Comparison of ENCODE assay signal across 18 cellular contexts in genomic region chr6:36523936-36524499, GRCh38. TPM values are rescaled to one million over a fixed set of nuclear protein-coding genes. Genes with fewer than 3 reads are reported as not detected.
DNase-seq lines count a peak whose midpoint lies in the region; ATAC-seq and TF ChIP-seq lines count a peak whose summit lies in the region.
"Had no signal": no experiment of that assay in that cellular context is flagged by ENCODE, and none has a peak within 500 bp of the region (broad histone marks: within the 10 kb centered on the region; RNA-seq: fewer than 3 reads in every experiment).

No MANE protein-coding gene starts in this region.

- peaks cover 9% of the 10 kb centered on the region for H3K4me1 ChIP-seq in effector memory CD4-positive, alpha-beta T cell (ENCODE audit: control insufficient read depth, insufficient read depth, low read length, poor library complexity, severe bottlenecking)

- H3K4me3 Mint-ChIP-seq in activated CD8-positive, alpha-beta T cell treated with anti-CD3 and anti-CD28 coated beads for 36 hours, result no peak overlapping the region
- H3K4me3 Mint-ChIP-seq in activated CD8-positive, alpha-beta T cell treated with anti-CD3 and anti-CD28 coated beads, Interleukin-2, amount 10 ng/mL, durations not matched to agents 7 days and 5 days, result no peak overlapping the region
- H3K4me3 Mint-ChIP-seq in T-cell, result no peak overlapping the region
- H3K4me3 Mint-ChIP-seq in mesothelial cell of epicardium, result no peak overlapping the region

- H3K27ac Mint-ChIP-seq in activated CD8-positive, alpha-beta T cell treated with anti-CD3 and anti-CD28 coated beads for 36 hours, result peak overlapping the region; percentile 27
- H3K27ac Mint-ChIP-seq in activated CD8-positive, alpha-beta T cell treated with anti-CD3 and anti-CD28 coated beads, Interleukin-2, amount 10 ng/mL, durations not matched to agents 7 days and 5 days, result no peak overlapping the region
- peak overlapping the region; percentile 34 to 44 for H3K27ac Mint-ChIP-seq in T-cell
- H3K27ac Mint-ChIP-seq in mesothelial cell of epicardium, result peak overlapping the region; percentile 47

- no peak overlapping the region for H3K4me3 ChIP-seq in effector memory CD4-positive, alpha-beta T cell (ENCODE audit: insufficient read depth, low read depth, low read length, poor library complexity, severe bottlenecking)
- H3K4me3 ChIP-seq: PC-9 had no signal

- POLR2A ChIA-PET in activated CD8-positive, alpha-beta T cell treated with anti-CD3 and anti-CD28 coated beads for 36 hours (lab: Charles Lee), result no interaction called here
- POLR2A ChIA-PET in activated CD8-positive, alpha-beta T cell treated with anti-CD3 and anti-CD28 coated beads, Interleukin-2, amount 10 ng/mL, durations not matched to agents 7 days and 5 days (lab: Charles Lee), result interaction anchor here (1.1 kb wide), 1 partner anchor 13 kb away, joined by 3 read pairs; no protein-coding TSS in a partner anchor
- POLR2A ChIA-PET in T-cell (lab: Charles Lee), result interaction anchor here in 1 of 2 donors (0.7 kb wide), 1 partner anchor 40 kb away, joined by 5 read pairs; no protein-coding TSS in a partner anchor

- no peak for ATAC-seq in activated CD8-positive, alpha-beta T cell treated with anti-CD3 and anti-CD28 coated beads for 36 hours
- ATAC-seq in activated CD8-positive, alpha-beta T cell treated with anti-CD3 and anti-CD28 coated beads, Interleukin-2, amount 10 ng/mL, durations not matched to agents 7 days and 5 days, result no peak
- ATAC-seq in T-cell (replicated peaks in 1 of 4) (no peak), GM19395 (IDR thresholded peaks at IDR 0.05; ENCODE audit: unreplicated experiment) (no peak)

- H3K27ac ChIP-seq in effector memory CD4-positive, alpha-beta T cell (ENCODE audit: insufficient read depth, low read length, poor library complexity, severe bottlenecking), result peak overlapping the region; percentile 2
- H3K27ac ChIP-seq: PC-9, RWPE1 had no signal

- no peaks in the 10 kb centered on the region for H3K27me3 ChIP-seq in effector memory CD4-positive, alpha-beta T cell (replicated peaks; ENCODE audit: control insufficient read depth, insufficient read depth, low read length, poor library complexity, severe bottlenecking)

- peaks cover 37% of the 10 kb centered on the region for H3K4me1 Mint-ChIP-seq in activated CD8-positive, alpha-beta T cell treated with anti-CD3 and anti-CD28 coated beads for 36 hours (ENCODE audit: low read depth)
- peaks cover 33% of the 10 kb centered on the region for H3K4me1 Mint-ChIP-seq in activated CD8-positive, alpha-beta T cell treated with anti-CD3 and anti-CD28 coated beads, Interleukin-2, amount 10 ng/mL, durations not matched to agents 7 days and 5 days (ENCODE audit: low read depth)
- H3K4me1 Mint-ChIP-seq in T-cell, result peaks cover 54 to 67% (median 55%) of the 10 kb centered on the region in 3 donors
- peaks cover 2% of the 10 kb centered on the region for H3K4me1 Mint-ChIP-seq in mesothelial cell of epicardium

- intact Hi-C loops in activated CD8-positive, alpha-beta T cell treated with anti-CD3 and anti-CD28 coated beads for 36 hours (cut with micrococcal nuclease), result no loop called here

- no peaks in the 10 kb centered on the region for H3K9me3 Mint-ChIP-seq in activated CD8-positive, alpha-beta T cell treated with anti-CD3 and anti-CD28 coated beads for 36 hours
- H3K9me3 Mint-ChIP-seq in activated CD8-positive, alpha-beta T cell treated with anti-CD3 and anti-CD28 coated beads, Interleukin-2, amount 10 ng/mL, durations not matched to agents 7 days and 5 days (ENCODE audit: insufficient read depth), result no peaks in the 10 kb centered on the region
- H3K9me3 Mint-ChIP-seq in T-cell (no peaks in the 10 kb centered on the region), mesothelial cell of epicardium (no peaks in the 10 kb centered on the region)

- no peak for DNase-seq in activated CD8-positive, alpha-beta T cell treated with anti-CD3 and anti-CD28 coated beads for 36 hours
- no peak for DNase-seq in activated CD8-positive, alpha-beta T cell treated with anti-CD3 and anti-CD28 coated beads, Interleukin-2, amount 10 ng/mL, durations not matched to agents 7 days and 5 days
- DNase-seq in T-cell (no peak), mesothelial cell of epicardium (ENCODE audit: low spot score in 2 of 2, unreplicated experiment in 2 of 2) (no peak), NCI-H2029 treated with DMSO at 0.1 percent for 48 hours (lab: John Stamatoyannopoulos, UW) (no peak), NCI-H2107 (lab: John Stamatoyannopoulos, UW) (no peak)
- no peak for DNase-seq in effector memory CD4-positive, alpha-beta T cell
- DNase-seq: 8988T, COR-L47, DMS 273 treated with DMSO at 0.1 percent for 48 hours, GF-D8, KG1, NCI-H1694 treated with DMSO at 0.1 percent for 48 hours, NCI-H226, NCI-H524 treated with DMSO at 0.1 percent for 48 hours, PC-9 had no signal

- H3K36me3 ChIP-seq in effector memory CD4-positive, alpha-beta T cell (ENCODE audit: control insufficient read depth, insufficient read depth, low read length), result peaks cover 78% of the 10 kb centered on the region

- H3K36me3 Mint-ChIP-seq in activated CD8-positive, alpha-beta T cell treated with anti-CD3 and anti-CD28 coated beads for 36 hours (ENCODE audit: low read depth), result peaks cover 56% of the 10 kb centered on the region
- H3K36me3 Mint-ChIP-seq in activated CD8-positive, alpha-beta T cell treated with anti-CD3 and anti-CD28 coated beads, Interleukin-2, amount 10 ng/mL, durations not matched to agents 7 days and 5 days (ENCODE audit: low read depth), result peaks cover 69% of the 10 kb centered on the region
- H3K36me3 Mint-ChIP-seq in T-cell (peaks cover 65% of the 10 kb centered on the region), mesothelial cell of epicardium (peaks cover 31% of the 10 kb centered on the region)

- TF ChIP-seq CTCF in activated CD8-positive, alpha-beta T cell treated with anti-CD3 and anti-CD28 coated beads for 36 hours (IDR thresholded peaks at IDR 0.05), result no peak
- TF ChIP-seq CTCF in mesothelial cell of epicardium (IDR thresholded peaks at IDR 0.05; ENCODE audit: unreplicated experiment), result no peak

- CTCF ChIA-PET in activated CD8-positive, alpha-beta T cell treated with anti-CD3 and anti-CD28 coated beads for 36 hours (lab: Charles Lee), result interaction anchor here (1.3 to 1.4 kb wide), 2 partner anchors 13 to 16 kb away, joined by 3 to 4 read pairs; no protein-coding TSS in a partner anchor
- CTCF ChIA-PET in activated CD8-positive, alpha-beta T cell treated with anti-CD3 and anti-CD28 coated beads, Interleukin-2, amount 10 ng/mL, durations not matched to agents 7 days and 5 days (lab: Charles Lee), result interaction anchor here (0.8 to 1.3 kb wide), 2 partner anchors 9 to 21 kb away, joined by 3 read pairs; no protein-coding TSS in a partner anchor
- CTCF ChIA-PET in T-cell (lab: Charles Lee), result interaction anchor here (0.6 to 1.1 kb wide), 2 partner anchors 20 to 234 kb away, joined by 3 to 7 read pairs; no protein-coding TSS in a partner anchor

- no peaks in the 10 kb centered on the region for H3K9me3 ChIP-seq in effector memory CD4-positive, alpha-beta T cell (ENCODE audit: control insufficient read depth, low read length)

- no peaks in the 10 kb centered on the region for H3K27me3 Mint-ChIP-seq in activated CD8-positive, alpha-beta T cell treated with anti-CD3 and anti-CD28 coated beads for 36 hours
- H3K27me3 Mint-ChIP-seq in activated CD8-positive, alpha-beta T cell treated with anti-CD3 and anti-CD28 coated beads, Interleukin-2, amount 10 ng/mL, durations not matched to agents 7 days and 5 days (ENCODE audit: low read depth), result no peaks in the 10 kb centered on the region
- no peaks in the 10 kb centered on the region for H3K27me3 Mint-ChIP-seq in T-cell
- no peaks in the 10 kb centered on the region for H3K27me3 Mint-ChIP-seq in mesothelial cell of epicardium (ENCODE audit: low read depth)

RNA-seq across cellular contexts. Expression of gene STK38, which starts 23.3 kb away (rescaled TPM):
- total RNA-seq in activated CD8-positive, alpha-beta T cell treated with anti-CD3 and anti-CD28 coated beads for 36 hours, result 10 to 100 TPM; 22.9 to 23.4 TPM
- total RNA-seq in activated CD8-positive, alpha-beta T cell treated with anti-CD3 and anti-CD28 coated beads, Interleukin-2, amount 10 ng/mL, durations not matched to agents 7 days and 5 days, result 10 to 100 TPM; 53.5 to 54.4 TPM
- total RNA-seq in T-cell, result 100 to 1,000 TPM in 4 of 5 donors, 10 to 100 TPM in 1; 90.3 to 164 (median 152) TPM
- 46.3 to 47.8 TPM (median 47.7 TPM) in 3 replicates for total RNA-seq in mesothelial cell of epicardium
